8 cellular contexts compared by ENCODE assay signal in the genomic region with DNA sequence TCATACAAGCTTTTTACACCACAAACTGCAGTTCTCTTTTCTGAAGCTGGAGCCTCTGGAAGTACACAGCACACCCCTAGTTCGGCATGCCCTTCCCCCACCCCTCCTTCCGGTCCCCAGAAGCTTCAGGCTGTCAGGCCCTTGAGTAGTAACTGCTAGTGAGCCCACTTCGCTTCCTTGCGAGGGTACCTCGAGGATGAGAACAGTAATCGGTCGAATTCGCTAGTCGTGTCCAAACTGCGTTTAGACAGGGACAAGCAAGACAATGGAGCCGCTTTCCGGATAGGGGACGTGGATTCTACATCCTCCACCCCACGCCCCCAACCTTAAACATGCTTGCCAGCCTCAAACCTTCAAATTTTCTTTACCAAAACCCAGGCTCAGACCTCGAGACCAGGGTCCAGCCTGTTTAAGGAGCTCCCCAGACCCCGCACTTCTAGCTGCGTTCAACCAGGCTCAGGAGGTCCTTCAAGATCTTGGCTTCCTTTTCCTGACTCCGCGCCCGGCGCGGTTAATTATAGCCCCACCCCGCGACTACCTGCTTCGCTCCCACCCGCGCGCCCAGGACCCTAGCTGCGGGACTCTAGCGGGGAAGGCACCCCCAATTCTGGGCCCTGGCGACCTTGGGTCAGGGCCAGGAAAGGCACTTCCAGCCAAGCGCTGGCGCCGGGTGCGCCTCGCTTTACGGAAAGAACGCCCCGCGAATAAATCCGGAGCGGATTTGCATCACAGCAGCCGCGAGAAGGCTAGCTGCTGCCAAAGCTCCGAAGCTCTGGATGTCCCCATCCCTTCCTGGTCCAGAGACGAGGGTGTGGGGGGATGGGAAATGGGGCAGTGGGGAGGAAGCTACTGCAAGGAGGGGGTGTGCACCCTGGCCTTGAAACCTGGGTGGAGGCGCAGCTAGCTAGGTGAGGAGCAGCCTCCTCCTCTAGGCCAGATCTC. TPM values are rescaled to one million over a fixed set of nuclear protein-coding genes. Genes with fewer than 3 reads are reported as not detected.
A peak's percentile ranks its signal among the peaks of the same experiment; 100 is the strongest.
DNase-seq lines count a peak whose midpoint lies in the region; TF ChIP-seq lines count a peak whose summit lies in the region.

No MANE protein-coding gene starts in this region.

- peaks cover 23% of the 10 kb centered on the region for H3K4me1 ChIP-seq in vagina

- H3K4me3 ChIP-seq in epithelial cell of proximal tubule (ENCODE audit: low read depth, low read length), result peak overlapping the region; percentile 35
- H3K4me3 ChIP-seq in vagina, result peak overlapping the region; percentile 45

- H3K36me3 ChIP-seq in vagina, result no peaks in the 10 kb centered on the region

- H3K27me3 ChIP-seq in vagina, result no peaks in the 10 kb centered on the region

- TF ChIP-seq POLR2A in vagina (IDR thresholded peaks at IDR 0.05), result no peak

- intact Hi-C loops in vagina (cut with DNase I), result no loop called here

- TF ChIP-seq CTCF in epithelial cell of proximal tubule (conservative IDR thresholded peaks at IDR 0.05; ENCODE audit: low read depth, low read length), result no peak
- TF ChIP-seq CTCF in vagina (IDR thresholded peaks at IDR 0.05), result no peak

- DNase-seq in NCI-H526 (lab: John Stamatoyannopoulos, UW) (peak; percentile 13 to 73), NCI-H526 treated with DMSO at 0.1 percent for 48 hours (lab: John Stamatoyannopoulos, UW) (no peak), epithelial cell of proximal tubule (ENCODE audit: low read depth) (no peak), occipital lobe (lab: John Stamatoyannopoulos, UW) (peak; percentile 36), vagina (ENCODE audit: extremely low spot score in 2 of 2) (no peak), NCI-H187 treated with DMSO at 0.1 percent for 48 hours (lab: John Stamatoyannopoulos, UW) (no peak), amniotic stem cell (lab: John Stamatoyannopoulos, UW) (no peak)
- peak in 2 of 3 experiments; percentile 2 to 24 for DNase-seq in activated CD8-positive, alpha-beta memory T cell treated with anti-CD3 and anti-CD28 coated beads for 48 hours (ENCODE audit: low read depth in 2 of 3, low spot score in 2 of 3)

- no peaks in the 10 kb centered on the region for H3K9me3 ChIP-seq in vagina

- H3K27ac ChIP-seq in vagina, result peak overlapping the region; percentile 64

RNA-seq across cellular contexts. Expression of gene TSPAN1, which starts 8.1 kb away (rescaled TPM):
- 71.6 and 117 TPM in 2 replicates for total RNA-seq in epithelial cell of proximal tubule
- total RNA-seq in occipital lobe, result 0.31 TPM
- total RNA-seq in vagina, result 3.9 TPM

RNA-seq across cellular contexts. Expression of gene P3R3URF, which starts 9.5 kb away (rescaled TPM):
- total RNA-seq in epithelial cell of proximal tubule (not detected in 2 replicates), occipital lobe (not detected), vagina (not detected)

RNA-seq across cellular contexts. Expression of gene POMGNT1, which starts 31.4 kb away (rescaled TPM):
- total RNA-seq in epithelial cell of proximal tubule (53.2 and 81.7 TPM in 2 replicates), occipital lobe (33.4 TPM), vagina (28.5 TPM)

RNA-seq across cellular contexts. Expression of gene PIK3R3, which starts 34.4 kb away (rescaled TPM):
- total RNA-seq in epithelial cell of proximal tubule, result 3.3 and 6.1 TPM in 2 replicates
- 25.3 TPM for total RNA-seq in occipital lobe
- total RNA-seq in vagina, result 27.0 TPM

RNA-seq across cellular contexts. Expression of gene LURAP1, which starts 36.3 kb away (rescaled TPM):
- total RNA-seq in epithelial cell of proximal tubule (2.9 and 3.9 TPM in 2 replicates), occipital lobe (5.5 TPM), vagina (14.0 TPM)

Comparison
In these comparisons a context has a peak if more than half of its experiments do, and no peak if none do; other contexts are left out.
1. DNase-seq: peak in NCI-H526 (2 of 2), activated CD8-positive, alpha-beta memory T cell treated with anti-CD3 and anti-CD28 coated beads for 48 hours (2 of 3) and occipital lobe (single experiment); none in NCI-H526 treated with DMSO at 0.1 percent for 48 hours (single experiment), epithelial cell of proximal tubule (single experiment), vagina (0 of 2), NCI-H187 treated with DMSO at 0.1 percent for 48 hours (single experiment) and amniotic stem cell (single experiment).
2. RNA of gene TSPAN1, which starts 8.1 kb away (total RNA-seq): 71.6 to 117 TPM in epithelial cell of proximal tubule; 3.9 TPM in vagina (single experiment) and 0.31 TPM in occipital lobe (single experiment); every median in the first group is over 10 times any median in the second.